In genomic region chr6:89339565-89339964, GRCh38 we compare ENCODE assay signal across 1 cellular context.
TF ChIP-seq lines count a peak whose summit lies in the region.

No MANE protein-coding gene starts in this region.

TF ChIP-seq in HepG2, 621 proteins besides CTCF, POLR2A, EP300 and RAD21:
- TF ChIP-seq E2F2 (CRISPR knock-in tag; IDR thresholded peaks at IDR 0.05; ENCODE audit: borderline replicate concordance) (no peak), ZKSCAN1 (IDR thresholded peaks at IDR 0.05; ENCODE audit: low read length) (no peak), HNRNPK (IDR thresholded peaks at IDR 0.05; ENCODE audit: low read depth, low read length, poor library complexity, severe bottlenecking) (peak; percentile 25), ZSCAN20 (CRISPR knock-in tag; IDR thresholded peaks at IDR 0.05; ENCODE audit: borderline replicate concordance) (no peak)
